Comparison of ENCODE assay signal across 35 cellular contexts in the genomic region with DNA sequence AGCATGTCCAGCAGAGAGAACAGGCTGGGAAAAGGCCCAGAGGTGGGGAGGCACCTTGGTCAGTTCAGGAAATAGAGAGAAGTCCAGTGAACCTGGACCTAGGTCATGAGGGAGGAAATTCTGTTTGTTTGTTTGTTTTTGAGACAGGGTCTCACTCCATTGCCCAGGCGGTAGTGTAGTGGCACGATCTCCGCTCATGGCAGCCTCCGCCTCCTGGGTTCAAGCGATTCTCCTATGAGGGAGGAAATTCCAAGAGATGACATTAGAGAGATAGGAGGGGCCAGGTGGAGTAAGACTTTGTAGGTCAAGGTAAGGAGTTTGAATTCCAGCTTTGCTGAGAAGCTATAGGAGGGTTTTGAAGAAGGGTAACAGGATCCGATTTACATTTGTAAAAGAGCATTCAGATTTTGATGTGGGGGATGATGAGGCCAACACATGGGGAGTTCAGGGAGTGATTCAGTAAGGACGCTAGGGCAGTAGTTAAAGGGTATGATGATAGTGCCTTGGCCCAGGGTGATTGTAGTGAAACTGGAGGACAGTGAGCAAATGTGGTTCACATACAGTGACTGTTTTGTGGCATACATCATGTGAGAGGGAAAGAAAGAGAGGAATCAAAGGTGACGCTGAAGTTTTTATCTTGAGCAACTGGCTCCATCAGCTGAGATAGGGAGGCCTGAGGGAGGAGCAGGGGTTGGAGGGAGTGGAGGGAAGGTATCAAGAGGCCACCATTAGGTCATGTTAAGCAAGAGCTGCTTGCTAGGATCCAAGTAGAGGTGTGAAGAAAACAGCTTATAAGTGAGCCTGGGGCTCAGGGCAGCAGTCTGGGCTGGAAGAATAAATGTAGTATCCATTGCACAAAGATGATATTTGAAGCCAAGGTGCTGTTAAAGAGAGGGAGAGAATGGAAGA. TPM values are rescaled to one million over a fixed set of nuclear protein-coding genes. Genes with fewer than 3 reads are reported as not detected.
"Had no signal": no experiment of that assay in that cellular context is flagged by ENCODE, and none has a peak within 500 bp of the region (broad histone marks: within the 10 kb centered on the region; RNA-seq: fewer than 3 reads in every experiment).

No MANE protein-coding gene starts in this region.

- H3K36me3 Mint-ChIP-seq: activated CD4-positive, alpha-beta memory T cell treated with anti-CD3 and anti-CD28 coated beads for 36 hours; activated naive CD4-positive, alpha-beta T cell treated with anti-CD3 and anti-CD28 coated beads, Interleukin-2, amount 10 ng/mL, durations not matched to agents 7 days and 5 days; activated naive CD8-positive, alpha-beta T cell treated with anti-CD3 and anti-CD28 coated beads, Interleukin-2, amount 10 ng/mL, durations not matched to agents 7 days and 5 days; immature natural killer cell; naive thymus-derived CD8-positive, alpha-beta T cell had no signal

- H3K27ac ChIP-seq: brain microvascular endothelial cell, heart right ventricle, lower lobe of right lung, pancreas, prostate gland, sigmoid colon, tibial nerve, uterus, WERI-Rb-1 had no signal

- H3K27ac Mint-ChIP-seq: activated CD4-positive, alpha-beta memory T cell treated with anti-CD3 and anti-CD28 coated beads for 36 hours; activated CD4-positive, alpha-beta T cell treated with anti-CD3 and anti-CD28 coated beads, Interleukin-2, amount 10 ng/mL, durations not matched to agents 24 days and 14 days; activated naive CD4-positive, alpha-beta T cell treated with anti-CD3 and anti-CD28 coated beads, Interleukin-2, amount 10 ng/mL, durations not matched to agents 7 days and 5 days; activated naive CD8-positive, alpha-beta T cell treated with anti-CD3 and anti-CD28 coated beads, Interleukin-2, amount 10 ng/mL, durations not matched to agents 7 days and 5 days; activated T-helper 1 cell treated with anti-CD3 and anti-CD28 coated beads, Interleukin-12 subunit alpha, Interleukin-12 subunit beta, Interleukin-2, Interleukin-4 antibody, amounts not matched to agents 30 ng/mL and 10 ng/mL and 1 ng/mL, durations not matched to agents 14 hours and 24 hours and 36 hours; immature natural killer cell; naive thymus-derived CD8-positive, alpha-beta T cell had no signal

- H3K4me2 ChIP-seq: smooth muscle cell had no signal

- H3K27me3 ChIP-seq: brain microvascular endothelial cell, pancreas, tibial nerve, uterus had no signal

- H3K4me3 ChIP-seq: heart right ventricle, lower lobe of right lung, pancreas, prostate gland, sigmoid colon, smooth muscle cell, tibial nerve, uterus had no signal

- H3K36me3 ChIP-seq: brain microvascular endothelial cell, heart right ventricle, lower lobe of right lung, pancreas, prostate gland, sigmoid colon, tibial nerve, uterus, WERI-Rb-1 had no signal

- H3K4me3 Mint-ChIP-seq: activated CD4-positive, alpha-beta memory T cell treated with anti-CD3 and anti-CD28 coated beads for 36 hours; activated CD4-positive, alpha-beta T cell treated with anti-CD3 and anti-CD28 coated beads, Interleukin-2, amount 10 ng/mL, durations not matched to agents 24 days and 14 days; activated naive CD4-positive, alpha-beta T cell treated with anti-CD3 and anti-CD28 coated beads, Interleukin-2, amount 10 ng/mL, durations not matched to agents 7 days and 5 days; activated naive CD8-positive, alpha-beta T cell treated with anti-CD3 and anti-CD28 coated beads, Interleukin-2, amount 10 ng/mL, durations not matched to agents 7 days and 5 days; activated T-helper 1 cell treated with anti-CD3 and anti-CD28 coated beads, Interleukin-12 subunit alpha, Interleukin-12 subunit beta, Interleukin-2, Interleukin-4 antibody, amounts not matched to agents 30 ng/mL and 10 ng/mL and 1 ng/mL, durations not matched to agents 14 hours and 24 hours and 36 hours; immature natural killer cell; naive thymus-derived CD8-positive, alpha-beta T cell; neural crest cell had no signal

- H3K27me3 Mint-ChIP-seq: activated CD4-positive, alpha-beta T cell treated with anti-CD3 and anti-CD28 coated beads, Interleukin-2, amount 10 ng/mL, durations not matched to agents 24 days and 14 days had no signal

- ATAC-seq: esophagus mucosa; heart right ventricle; left lobe of liver; naive thymus-derived CD8-positive, alpha-beta T cell; pancreas had no signal

- H3K4me1 ChIP-seq: lower lobe of right lung, pancreas, prostate gland, sigmoid colon, uterus had no signal

- H3K4me1 Mint-ChIP-seq: activated CD4-positive, alpha-beta T cell treated with anti-CD3 and anti-CD28 coated beads, Interleukin-2, amount 10 ng/mL, durations not matched to agents 24 days and 14 days; activated naive CD4-positive, alpha-beta T cell treated with anti-CD3 and anti-CD28 coated beads, Interleukin-2, amount 10 ng/mL, durations not matched to agents 7 days and 5 days; activated naive CD8-positive, alpha-beta T cell treated with anti-CD3 and anti-CD28 coated beads, Interleukin-2, amount 10 ng/mL, durations not matched to agents 7 days and 5 days; immature natural killer cell; naive thymus-derived CD8-positive, alpha-beta T cell had no signal

- H3K9me3 ChIP-seq: heart right ventricle, lower lobe of right lung, pancreas, prostate gland, sigmoid colon, tibial nerve, uterus had no signal

- DNase-seq: activated CD4-positive, alpha-beta memory T cell treated with anti-CD3 and anti-CD28 coated beads for 36 hours; activated CD4-positive, alpha-beta T cell treated with anti-CD3 and anti-CD28 coated beads, Interleukin-2, amount 10 ng/mL, durations not matched to agents 24 days and 14 days; activated CD4-positive, CD25-positive, alpha-beta regulatory T cell treated with anti-CD3 and anti-CD28 coated beads, Interleukin-2, amount 50 U/mL, for 72 hours; activated CD8-positive, alpha-beta memory T cell treated with anti-CD3 and anti-CD28 coated beads, Interleukin-2, amount 50 U/mL, for 4 hours; activated effector memory CD4-positive, alpha-beta T cell treated with anti-CD3 and anti-CD28 coated beads, Interleukin-2, amount 50 U/mL, for 16 hours; activated naive CD4-positive, alpha-beta T cell treated with anti-CD3 and anti-CD28 coated beads, Interleukin-2, amount 10 ng/mL, durations not matched to agents 7 days and 5 days; activated naive CD8-positive, alpha-beta T cell treated with anti-CD3 and anti-CD28 coated beads, Interleukin-2, amount 10 ng/mL, durations not matched to agents 7 days and 5 days; activated T-cell treated with anti-CD3 and anti-CD28 coated beads, Interleukin-2, amount 50 U/mL, for 1 hour; amniotic stem cell; brain microvascular endothelial cell; cortex of kidney; foreskin fibroblast; heart right ventricle; immature natural killer cell; lower lobe of right lung; mesenchymal stem cell; naive thymus-derived CD8-positive, alpha-beta T cell; nucleus accumbens; pancreas; retina; sigmoid colon; stimulated activated CD4-positive, alpha-beta T cell treated with anti-CD3 and anti-CD28 coated beads, Interleukin-2, amount 100 ng/mL, for 24 hours; stimulated activated naive CD4-positive, alpha-beta T cell treated with Interleukin-2 at 50 U/mL for 16 hours; T-helper 9 cell; uterus; WERI-Rb-1 had no signal

- H3K9me3 Mint-ChIP-seq: activated CD4-positive, alpha-beta memory T cell treated with anti-CD3 and anti-CD28 coated beads for 36 hours; activated CD4-positive, alpha-beta T cell treated with anti-CD3 and anti-CD28 coated beads, Interleukin-2, amount 10 ng/mL, durations not matched to agents 24 days and 14 days; activated naive CD4-positive, alpha-beta T cell treated with anti-CD3 and anti-CD28 coated beads, Interleukin-2, amount 10 ng/mL, durations not matched to agents 7 days and 5 days; activated naive CD8-positive, alpha-beta T cell treated with anti-CD3 and anti-CD28 coated beads, Interleukin-2, amount 10 ng/mL, durations not matched to agents 7 days and 5 days; activated T-helper 1 cell treated with anti-CD3 and anti-CD28 coated beads, Interleukin-12 subunit alpha, Interleukin-12 subunit beta, Interleukin-2, Interleukin-4 antibody, amounts not matched to agents 30 ng/mL and 10 ng/mL and 1 ng/mL, durations not matched to agents 14 hours and 24 hours and 36 hours; immature natural killer cell; naive thymus-derived CD8-positive, alpha-beta T cell; neural crest cell had no signal

RNA-seq across cellular contexts. Expression of a gene that starts 8.3 kb away (rescaled TPM):
- total RNA-seq: activated CD4-positive, alpha-beta memory T cell treated with anti-CD3 and anti-CD28 coated beads for 36 hours; activated CD4-positive, alpha-beta T cell treated with anti-CD3 and anti-CD28 coated beads, Interleukin-2, amount 10 ng/mL, durations not matched to agents 24 days and 14 days; activated CD8-positive, alpha-beta memory T cell treated with anti-CD3 and anti-CD28 coated beads for 36 hours; activated naive CD8-positive, alpha-beta T cell treated with anti-CD3 and anti-CD28 coated beads, Interleukin-2, amount 10 ng/mL, durations not matched to agents 7 days and 5 days; activated T-helper 1 cell treated with anti-CD3 and anti-CD28 coated beads, Interleukin-12 subunit alpha, Interleukin-12 subunit beta, Interleukin-2, Interleukin-4 antibody, amounts not matched to agents 30 ng/mL and 10 ng/mL and 1 ng/mL, durations not matched to agents 14 hours and 24 hours and 36 hours; naive thymus-derived CD8-positive, alpha-beta T cell; T-helper 1 cell treated with Interleukin-12 subunit alpha and Interleukin-12 subunit beta and Interleukin-4 antibody, amounts not matched to agents 30 ng/mL and 1 ng/mL, for 36 hours had no signal
